Comparison of ENCODE assay signal across 1 cellular context in the genomic region with DNA sequence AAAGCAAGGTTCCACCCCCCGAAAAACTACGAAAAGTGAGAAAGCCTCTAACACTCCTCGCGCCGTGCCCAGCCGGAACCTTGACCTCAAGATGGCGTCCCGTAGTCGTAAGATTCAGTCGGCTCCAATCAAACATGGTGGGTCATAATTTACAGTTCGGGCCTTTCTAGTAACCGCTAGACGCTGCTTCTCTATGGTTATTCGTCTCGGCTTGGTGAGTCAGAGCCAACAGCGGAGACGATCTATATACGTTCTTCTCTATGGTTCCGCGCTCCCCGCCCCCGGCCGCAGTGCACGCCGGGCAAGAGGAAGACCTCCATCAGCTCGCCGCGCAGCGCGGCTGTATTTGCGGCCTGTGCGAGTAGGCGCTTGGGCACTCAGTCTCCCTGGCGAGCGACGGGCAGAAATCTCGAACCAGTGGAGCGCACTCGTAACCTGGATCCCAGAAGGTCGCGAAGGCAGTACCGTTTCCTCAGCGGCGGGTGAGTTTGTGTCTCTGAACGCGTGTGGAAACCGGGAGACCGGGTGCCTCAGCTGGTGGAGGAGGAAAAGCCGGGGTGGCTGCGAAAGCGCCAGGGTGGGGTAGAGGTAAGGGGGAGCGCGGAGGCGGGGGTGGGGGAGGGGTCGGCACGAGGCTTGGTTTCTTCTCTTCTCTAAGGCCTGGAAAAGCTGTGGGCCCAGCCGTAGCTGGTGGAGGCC.
TF ChIP-seq lines count a peak whose summit lies in the region.

A gene (plus strand): TSS at position 311 of the 699 bp plus-strand sequence. CDS start 13,108 bp downstream, outside the sequence.

TF ChIP-seq in HepG2, 621 proteins besides CTCF, POLR2A, EP300 and RAD21 (continued from another document and continues in another):
- peak; percentile 93 for TF ChIP-seq THAP11 (CRISPR knock-in tag; IDR thresholded peaks at IDR 0.05)
- 0 out of 2 replicates have a peak, but pooled peaks have one; percentile 51 for TF ChIP-seq NCOR1 (IDR thresholded peaks at IDR 0.05; ENCODE audit: borderline replicate concordance, low read length)
- TF ChIP-seq, protein P1, sequence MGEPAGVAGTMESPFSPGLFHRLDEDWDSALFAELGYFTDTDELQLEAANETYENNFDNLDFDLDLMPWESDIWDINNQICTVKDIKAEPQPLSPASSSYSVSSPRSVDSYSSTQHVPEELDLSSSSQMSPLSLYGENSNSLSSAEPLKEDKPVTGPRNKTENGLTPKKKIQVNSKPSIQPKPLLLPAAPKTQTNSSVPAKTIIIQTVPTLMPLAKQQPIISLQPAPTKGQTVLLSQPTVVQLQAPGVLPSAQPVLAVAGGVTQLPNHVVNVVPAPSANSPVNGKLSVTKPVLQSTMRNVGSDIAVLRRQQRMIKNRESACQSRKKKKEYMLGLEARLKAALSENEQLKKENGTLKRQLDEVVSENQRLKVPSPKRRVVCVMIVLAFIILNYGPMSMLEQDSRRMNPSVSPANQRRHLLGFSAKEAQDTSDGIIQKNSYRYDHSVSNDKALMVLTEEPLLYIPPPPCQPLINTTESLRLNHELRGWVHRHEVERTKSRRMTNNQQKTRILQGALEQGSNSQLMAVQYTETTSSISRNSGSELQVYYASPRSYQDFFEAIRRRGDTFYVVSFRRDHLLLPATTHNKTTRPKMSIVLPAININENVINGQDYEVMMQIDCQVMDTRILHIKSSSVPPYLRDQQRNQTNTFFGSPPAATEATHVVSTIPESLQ (CRISPR knock-in tag; conservative IDR thresholded peaks at IDR 0.05): no peak
- TF ChIP-seq, protein P2, sequence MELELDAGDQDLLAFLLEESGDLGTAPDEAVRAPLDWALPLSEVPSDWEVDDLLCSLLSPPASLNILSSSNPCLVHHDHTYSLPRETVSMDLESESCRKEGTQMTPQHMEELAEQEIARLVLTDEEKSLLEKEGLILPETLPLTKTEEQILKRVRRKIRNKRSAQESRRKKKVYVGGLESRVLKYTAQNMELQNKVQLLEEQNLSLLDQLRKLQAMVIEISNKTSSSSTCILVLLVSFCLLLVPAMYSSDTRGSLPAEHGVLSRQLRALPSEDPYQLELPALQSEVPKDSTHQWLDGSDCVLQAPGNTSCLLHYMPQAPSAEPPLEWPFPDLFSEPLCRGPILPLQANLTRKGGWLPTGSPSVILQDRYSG (CRISPR knock-in tag; IDR thresholded peaks at IDR 0.05): 0 out of 2 replicates have a peak, but pooled peaks have one; percentile 25
- no peak for TF ChIP-seq WIZ (CRISPR knock-in tag; IDR thresholded peaks at IDR 0.05)
- TF ChIP-seq, protein P3, sequence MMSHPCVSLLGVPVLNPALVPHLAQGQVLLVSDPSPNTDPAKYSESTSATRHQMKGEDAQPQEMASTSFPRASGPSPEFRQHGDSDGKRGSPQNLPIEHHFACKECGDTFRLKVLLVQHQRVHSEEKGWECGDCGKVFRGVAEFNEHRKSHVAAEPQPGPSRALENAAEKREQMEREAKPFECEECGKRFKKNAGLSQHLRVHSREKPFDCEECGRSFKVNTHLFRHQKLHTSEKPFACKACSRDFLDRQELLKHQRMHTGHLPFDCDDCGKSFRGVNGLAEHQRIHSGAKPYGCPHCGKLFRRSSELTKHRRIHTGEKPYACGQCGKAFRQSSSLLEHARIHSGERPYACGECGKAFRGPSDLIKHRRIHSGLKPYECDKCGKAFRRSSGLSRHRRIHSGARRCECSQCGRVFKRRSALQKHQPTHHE (CRISPR knock-in tag; IDR thresholded peaks at IDR 0.05; ENCODE audit: borderline replicate concordance): peak; percentile 41; the same call in 1 of the 2 replicates
- TF ChIP-seq ESRRA (CRISPR knock-in tag; IDR thresholded peaks at IDR 0.05; ENCODE audit: low read depth): peak; percentile 53; the same call in 1 of the 2 replicates
- TF ChIP-seq ZNF496 (CRISPR knock-in tag; IDR thresholded peaks at IDR 0.05; ENCODE audit: insufficient replicate concordance): no peak
- no peak for TF ChIP-seq ZNF570 (CRISPR knock-in tag; IDR thresholded peaks at IDR 0.05; ENCODE audit: borderline replicate concordance)
- peak; percentile 70; the same call in 1 of the 2 replicates for TF ChIP-seq TBX2 (CRISPR knock-in tag; IDR thresholded peaks at IDR 0.05; ENCODE audit: borderline replicate concordance)
- peak; percentile 61 for TF ChIP-seq AGO2 (optimal IDR thresholded peaks at IDR 0.05; ENCODE audit: low read depth, low read length)
- peak; percentile 67 for TF ChIP-seq FOXA3 (CRISPR knock-in tag; IDR thresholded peaks at IDR 0.05)
- TF ChIP-seq, protein P4, sequence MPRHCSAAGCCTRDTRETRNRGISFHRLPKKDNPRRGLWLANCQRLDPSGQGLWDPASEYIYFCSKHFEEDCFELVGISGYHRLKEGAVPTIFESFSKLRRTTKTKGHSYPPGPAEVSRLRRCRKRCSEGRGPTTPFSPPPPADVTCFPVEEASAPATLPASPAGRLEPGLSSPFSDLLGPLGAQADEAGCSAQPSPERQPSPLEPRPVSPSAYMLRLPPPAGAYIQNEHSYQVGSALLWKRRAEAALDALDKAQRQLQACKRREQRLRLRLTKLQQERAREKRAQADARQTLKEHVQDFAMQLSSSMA (CRISPR knock-in tag; IDR thresholded peaks at IDR 0.05): peak; percentile 23; the same call in 1 of the 2 replicates
- TF ChIP-seq ZNF607 (CRISPR knock-in tag; IDR thresholded peaks at IDR 0.05; ENCODE audit: borderline replicate concordance): 0 out of 2 replicates have a peak, but pooled peaks have one; percentile 41
- TF ChIP-seq ZNF317 (CRISPR knock-in tag; IDR thresholded peaks at IDR 0.05): peak; percentile 42; the same call in 1 of the 2 replicates
- TF ChIP-seq, protein P5, sequence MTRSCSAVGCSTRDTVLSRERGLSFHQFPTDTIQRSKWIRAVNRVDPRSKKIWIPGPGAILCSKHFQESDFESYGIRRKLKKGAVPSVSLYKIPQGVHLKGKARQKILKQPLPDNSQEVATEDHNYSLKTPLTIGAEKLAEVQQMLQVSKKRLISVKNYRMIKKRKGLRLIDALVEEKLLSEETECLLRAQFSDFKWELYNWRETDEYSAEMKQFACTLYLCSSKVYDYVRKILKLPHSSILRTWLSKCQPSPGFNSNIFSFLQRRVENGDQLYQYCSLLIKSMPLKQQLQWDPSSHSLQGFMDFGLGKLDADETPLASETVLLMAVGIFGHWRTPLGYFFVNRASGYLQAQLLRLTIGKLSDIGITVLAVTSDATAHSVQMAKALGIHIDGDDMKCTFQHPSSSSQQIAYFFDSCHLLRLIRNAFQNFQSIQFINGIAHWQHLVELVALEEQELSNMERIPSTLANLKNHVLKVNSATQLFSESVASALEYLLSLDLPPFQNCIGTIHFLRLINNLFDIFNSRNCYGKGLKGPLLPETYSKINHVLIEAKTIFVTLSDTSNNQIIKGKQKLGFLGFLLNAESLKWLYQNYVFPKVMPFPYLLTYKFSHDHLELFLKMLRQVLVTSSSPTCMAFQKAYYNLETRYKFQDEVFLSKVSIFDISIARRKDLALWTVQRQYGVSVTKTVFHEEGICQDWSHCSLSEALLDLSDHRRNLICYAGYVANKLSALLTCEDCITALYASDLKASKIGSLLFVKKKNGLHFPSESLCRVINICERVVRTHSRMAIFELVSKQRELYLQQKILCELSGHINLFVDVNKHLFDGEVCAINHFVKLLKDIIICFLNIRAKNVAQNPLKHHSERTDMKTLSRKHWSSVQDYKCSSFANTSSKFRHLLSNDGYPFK (CRISPR knock-in tag; IDR thresholded peaks at IDR 0.05; ENCODE audit: borderline replicate concordance): peak; percentile 92
- TF ChIP-seq PRMT3 (CRISPR knock-in tag; IDR thresholded peaks at IDR 0.05; ENCODE audit: borderline replicate concordance, low read depth): peak; percentile 84
- no peak; the same call in 1 of the 2 replicates for TF ChIP-seq ZMYM3 (CRISPR knock-in tag; IDR thresholded peaks at IDR 0.05)
- TF ChIP-seq ZNF282 (IDR thresholded peaks at IDR 0.05; ENCODE audit: partially characterized antibody): no peak
- TF ChIP-seq ZFP36L1 (CRISPR knock-in tag; IDR thresholded peaks at IDR 0.05): peak; percentile 76; the same call in 1 of the 2 replicates
- TF ChIP-seq, protein P6, sequence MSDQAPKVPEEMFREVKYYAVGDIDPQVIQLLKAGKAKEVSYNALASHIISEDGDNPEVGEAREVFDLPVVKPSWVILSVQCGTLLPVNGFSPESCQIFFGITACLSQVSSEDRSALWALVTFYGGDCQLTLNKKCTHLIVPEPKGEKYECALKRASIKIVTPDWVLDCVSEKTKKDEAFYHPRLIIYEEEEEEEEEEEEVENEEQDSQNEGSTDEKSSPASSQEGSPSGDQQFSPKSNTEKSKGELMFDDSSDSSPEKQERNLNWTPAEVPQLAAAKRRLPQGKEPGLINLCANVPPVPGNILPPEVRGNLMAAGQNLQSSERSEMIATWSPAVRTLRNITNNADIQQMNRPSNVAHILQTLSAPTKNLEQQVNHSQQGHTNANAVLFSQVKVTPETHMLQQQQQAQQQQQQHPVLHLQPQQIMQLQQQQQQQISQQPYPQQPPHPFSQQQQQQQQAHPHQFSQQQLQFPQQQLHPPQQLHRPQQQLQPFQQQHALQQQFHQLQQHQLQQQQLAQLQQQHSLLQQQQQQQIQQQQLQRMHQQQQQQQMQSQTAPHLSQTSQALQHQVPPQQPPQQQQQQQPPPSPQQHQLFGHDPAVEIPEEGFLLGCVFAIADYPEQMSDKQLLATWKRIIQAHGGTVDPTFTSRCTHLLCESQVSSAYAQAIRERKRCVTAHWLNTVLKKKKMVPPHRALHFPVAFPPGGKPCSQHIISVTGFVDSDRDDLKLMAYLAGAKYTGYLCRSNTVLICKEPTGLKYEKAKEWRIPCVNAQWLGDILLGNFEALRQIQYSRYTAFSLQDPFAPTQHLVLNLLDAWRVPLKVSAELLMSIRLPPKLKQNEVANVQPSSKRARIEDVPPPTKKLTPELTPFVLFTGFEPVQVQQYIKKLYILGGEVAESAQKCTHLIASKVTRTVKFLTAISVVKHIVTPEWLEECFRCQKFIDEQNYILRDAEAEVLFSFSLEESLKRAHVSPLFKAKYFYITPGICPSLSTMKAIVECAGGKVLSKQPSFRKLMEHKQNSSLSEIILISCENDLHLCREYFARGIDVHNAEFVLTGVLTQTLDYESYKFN (CRISPR knock-in tag; conservative IDR thresholded peaks at IDR 0.05): peak; percentile 52; the same call in 1 of the 2 replicates
- TF ChIP-seq ZNF562 (CRISPR knock-in tag; IDR thresholded peaks at IDR 0.05; ENCODE audit: borderline replicate concordance): no peak
- TF ChIP-seq, protein P7, sequence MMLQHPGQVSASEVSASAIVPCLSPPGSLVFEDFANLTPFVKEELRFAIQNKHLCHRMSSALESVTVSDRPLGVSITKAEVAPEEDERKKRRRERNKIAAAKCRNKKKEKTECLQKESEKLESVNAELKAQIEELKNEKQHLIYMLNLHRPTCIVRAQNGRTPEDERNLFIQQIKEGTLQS (CRISPR knock-in tag; IDR thresholded peaks at IDR 0.05): peak; percentile 83
- TF ChIP-seq, protein P8, sequence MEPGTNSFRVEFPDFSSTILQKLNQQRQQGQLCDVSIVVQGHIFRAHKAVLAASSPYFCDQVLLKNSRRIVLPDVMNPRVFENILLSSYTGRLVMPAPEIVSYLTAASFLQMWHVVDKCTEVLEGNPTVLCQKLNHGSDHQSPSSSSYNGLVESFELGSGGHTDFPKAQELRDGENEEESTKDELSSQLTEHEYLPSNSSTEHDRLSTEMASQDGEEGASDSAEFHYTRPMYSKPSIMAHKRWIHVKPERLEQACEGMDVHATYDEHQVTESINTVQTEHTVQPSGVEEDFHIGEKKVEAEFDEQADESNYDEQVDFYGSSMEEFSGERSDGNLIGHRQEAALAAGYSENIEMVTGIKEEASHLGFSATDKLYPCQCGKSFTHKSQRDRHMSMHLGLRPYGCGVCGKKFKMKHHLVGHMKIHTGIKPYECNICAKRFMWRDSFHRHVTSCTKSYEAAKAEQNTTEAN (CRISPR knock-in tag; conservative IDR thresholded peaks at IDR 0.05): no peak
- TF ChIP-seq ZNF292 (CRISPR knock-in tag; IDR thresholded peaks at IDR 0.05; ENCODE audit: borderline replicate concordance, low read depth): no peak
- 0 out of 2 replicates have a peak, but pooled peaks have one; percentile 35 for TF ChIP-seq KLF15 (CRISPR knock-in tag; IDR thresholded peaks at IDR 0.05; ENCODE audit: borderline replicate concordance)
- TF ChIP-seq TRIM24 (CRISPR knock-in tag; IDR thresholded peaks at IDR 0.05): no peak
- no peak for TF ChIP-seq SATB2 (CRISPR knock-in tag; IDR thresholded peaks at IDR 0.05)
- no peak for TF ChIP-seq TEAD2 (CRISPR knock-in tag; IDR thresholded peaks at IDR 0.05)
- TF ChIP-seq ZNF274 (CRISPR knock-in tag; IDR thresholded peaks at IDR 0.05): no peak
- peak; percentile 83 for TF ChIP-seq YEATS4 (CRISPR knock-in tag; IDR thresholded peaks at IDR 0.05; ENCODE audit: borderline replicate concordance)
- TF ChIP-seq ZNF773 (CRISPR knock-in tag; IDR thresholded peaks at IDR 0.05; ENCODE audit: borderline replicate concordance): peak; percentile 64; the same call in 1 of the 2 replicates
- TF ChIP-seq ISL2 (CRISPR knock-in tag; IDR thresholded peaks at IDR 0.05): peak; percentile 64; the same call in 1 of the 2 replicates
- no peak for TF ChIP-seq MLLT10 (CRISPR knock-in tag; IDR thresholded peaks at IDR 0.05)
- TF ChIP-seq, protein P9, sequence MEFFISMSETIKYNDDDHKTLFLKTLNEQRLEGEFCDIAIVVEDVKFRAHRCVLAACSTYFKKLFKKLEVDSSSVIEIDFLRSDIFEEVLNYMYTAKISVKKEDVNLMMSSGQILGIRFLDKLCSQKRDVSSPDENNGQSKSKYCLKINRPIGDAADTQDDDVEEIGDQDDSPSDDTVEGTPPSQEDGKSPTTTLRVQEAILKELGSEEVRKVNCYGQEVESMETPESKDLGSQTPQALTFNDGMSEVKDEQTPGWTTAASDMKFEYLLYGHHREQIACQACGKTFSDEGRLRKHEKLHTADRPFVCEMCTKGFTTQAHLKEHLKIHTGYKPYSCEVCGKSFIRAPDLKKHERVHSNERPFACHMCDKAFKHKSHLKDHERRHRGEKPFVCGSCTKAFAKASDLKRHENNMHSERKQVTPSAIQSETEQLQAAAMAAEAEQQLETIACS (CRISPR knock-in tag; IDR thresholded peaks at IDR 0.05): no peak; the same call in 1 of the 2 replicates
- no peak for TF ChIP-seq SOX13 (IDR thresholded peaks at IDR 0.05)
- TF ChIP-seq SOX13 (CRISPR knock-in tag; conservative IDR thresholded peaks at IDR 0.05 in 1 of 2, IDR thresholded peaks at IDR 0.05 in 1 of 2): peak in 1 of 2 experiments; percentile 54; a peak in 1 of 4 replicates
- TF ChIP-seq, protein P10, sequence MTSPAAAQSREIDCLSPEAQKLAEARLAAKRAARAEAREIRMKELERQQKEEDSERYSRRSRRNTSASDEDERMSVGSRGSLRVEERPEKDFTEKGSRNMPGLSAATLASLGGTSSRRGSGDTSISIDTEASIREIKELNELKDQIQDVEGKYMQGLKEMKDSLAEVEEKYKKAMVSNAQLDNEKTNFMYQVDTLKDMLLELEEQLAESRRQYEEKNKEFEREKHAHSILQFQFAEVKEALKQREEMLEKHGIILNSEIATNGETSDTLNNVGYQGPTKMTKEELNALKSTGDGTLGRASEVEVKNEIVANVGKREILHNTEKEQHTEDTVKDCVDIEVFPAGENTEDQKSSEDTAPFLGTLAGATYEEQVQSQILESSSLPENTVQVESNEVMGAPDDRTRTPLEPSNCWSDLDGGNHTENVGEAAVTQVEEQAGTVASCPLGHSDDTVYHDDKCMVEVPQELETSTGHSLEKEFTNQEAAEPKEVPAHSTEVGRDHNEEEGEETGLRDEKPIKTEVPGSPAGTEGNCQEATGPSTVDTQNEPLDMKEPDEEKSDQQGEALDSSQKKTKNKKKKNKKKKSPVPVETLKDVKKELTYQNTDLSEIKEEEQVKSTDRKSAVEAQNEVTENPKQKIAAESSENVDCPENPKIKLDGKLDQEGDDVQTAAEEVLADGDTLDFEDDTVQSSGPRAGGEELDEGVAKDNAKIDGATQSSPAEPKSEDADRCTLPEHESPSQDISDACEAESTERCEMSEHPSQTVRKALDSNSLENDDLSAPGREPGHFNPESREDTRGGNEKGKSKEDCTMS (CRISPR knock-in tag; conservative IDR thresholded peaks at IDR 0.05): no peak
- TF ChIP-seq FLYWCH1 (CRISPR knock-in tag; IDR thresholded peaks at IDR 0.05): no peak
